ENCODE assay signal across 20 cellular contexts in the genomic region with DNA sequence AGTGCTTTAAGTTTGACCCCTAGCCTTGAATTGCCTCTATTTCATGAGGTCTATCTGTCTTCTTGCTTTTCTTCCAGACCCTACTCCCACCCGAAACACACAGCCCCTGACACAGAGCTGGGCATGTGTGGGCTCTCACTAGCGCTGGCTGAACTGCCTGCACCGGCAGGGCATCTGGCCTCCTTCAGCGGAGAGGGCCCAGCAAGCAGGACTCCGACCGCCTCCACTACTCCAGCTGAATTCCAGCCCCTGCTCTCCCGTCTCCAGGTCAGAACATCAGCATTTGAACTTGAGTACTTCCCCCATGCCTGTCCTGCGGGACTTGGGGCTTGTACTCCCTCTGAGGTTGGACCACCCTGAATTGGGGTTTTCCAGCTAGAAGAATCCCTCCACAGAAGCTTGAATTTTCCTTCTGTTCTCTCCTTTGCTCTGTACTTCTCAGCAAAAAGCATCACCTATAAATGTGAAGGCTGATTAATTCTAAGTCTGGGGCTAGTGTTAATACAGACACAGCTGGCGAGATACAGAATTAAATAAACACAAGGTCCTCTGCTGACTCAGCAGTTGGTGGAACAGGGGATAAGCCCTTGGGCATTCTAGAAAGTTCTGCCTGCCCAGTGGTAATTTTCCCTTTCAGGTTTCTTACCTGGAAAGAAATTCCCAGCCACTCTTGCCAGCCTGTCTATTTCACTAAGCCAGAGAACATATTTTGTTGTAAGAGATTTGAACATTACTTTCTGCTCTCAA. TPM values are rescaled to one million over a fixed set of nuclear protein-coding genes. Genes with fewer than 3 reads are reported as not detected.
"Had no signal": no experiment of that assay in that cellular context is flagged by ENCODE, and none has a peak within 500 bp of the region (broad histone marks: within the 10 kb centered on the region; RNA-seq: fewer than 3 reads in every experiment).

No MANE protein-coding gene starts in this region.

- H3K27me3 Mint-ChIP-seq: dendritic cell treated with granulocyte-macrophage colony-stimulating factor and Interleukin-4, amounts not matched to agents 40 ng/mL and 50 ng/mL, for 4 days had no signal

- H3K9me3 Mint-ChIP-seq: dendritic cell treated with granulocyte-macrophage colony-stimulating factor and Interleukin-4, amounts not matched to agents 40 ng/mL and 50 ng/mL, for 4 days; effector memory CD8-positive, alpha-beta T cell; natural killer cell treated with Interleukin-12 subunit alpha and Interleukin-12 subunit beta and Interleukin-15 and Interleukin-18, amount 100 ng/mL, for 72 hours; type B pancreatic cell had no signal

- H3K4me1 ChIP-seq: esophagus muscularis mucosa, gastrocnemius medialis, heart right ventricle, left ventricle myocardium inferior had no signal

- H3K9me3 ChIP-seq: esophagus muscularis mucosa, gastrocnemius medialis, heart right ventricle, left ventricle myocardium inferior, neutrophil had no signal

- H3K27ac ChIP-seq: epithelial cell of prostate, esophagus muscularis mucosa, gastrocnemius medialis, heart right ventricle, left ventricle myocardium inferior, neutrophil had no signal

- H3K27ac Mint-ChIP-seq: dendritic cell treated with granulocyte-macrophage colony-stimulating factor and Interleukin-4, amounts not matched to agents 40 ng/mL and 50 ng/mL, for 4 days; effector memory CD8-positive, alpha-beta T cell; natural killer cell treated with Interleukin-12 subunit alpha and Interleukin-12 subunit beta and Interleukin-15 and Interleukin-18, amount 100 ng/mL, for 72 hours; type B pancreatic cell had no signal

- H3K27me3 ChIP-seq: esophagus muscularis mucosa, gastrocnemius medialis, heart right ventricle, neutrophil had no signal

- H3K4me3 Mint-ChIP-seq: dendritic cell treated with granulocyte-macrophage colony-stimulating factor and Interleukin-4, amounts not matched to agents 40 ng/mL and 50 ng/mL, for 4 days; effector memory CD8-positive, alpha-beta T cell; natural killer cell treated with Interleukin-12 subunit alpha and Interleukin-12 subunit beta and Interleukin-15 and Interleukin-18, amount 100 ng/mL, for 72 hours; type B pancreatic cell had no signal

- H3K36me3 Mint-ChIP-seq: natural killer cell treated with Interleukin-12 subunit alpha and Interleukin-12 subunit beta and Interleukin-15 and Interleukin-18, amount 100 ng/mL, for 72 hours; type B pancreatic cell had no signal

- DNase-seq: effector memory CD8-positive, alpha-beta T cell; gastrocnemius medialis; heart right ventricle; hypothalamus; islet precursor cell; left ventricle myocardium inferior; mesenchymal stem cell; midbrain; small intestine; stimulated activated CD4-positive, alpha-beta T cell treated with anti-CD3 and anti-CD28 coated beads, Interleukin-12 subunit alpha, Interleukin-12 subunit beta, amount 100 ng/mL, for 4 hours; stimulated activated naive CD4-positive, alpha-beta T cell treated with Interleukin-2 at 50 U/mL for 16 hours had no signal

RNA-seq across cellular contexts. Expression of a gene that starts 36.7 kb away (rescaled TPM):
- total RNA-seq: fibroblast of villous mesenchyme, gastrocnemius medialis, osteoblast, pulmonary artery endothelial cell had no signal
